ENCODE assay signal across 8 cellular contexts in the genomic region with DNA sequence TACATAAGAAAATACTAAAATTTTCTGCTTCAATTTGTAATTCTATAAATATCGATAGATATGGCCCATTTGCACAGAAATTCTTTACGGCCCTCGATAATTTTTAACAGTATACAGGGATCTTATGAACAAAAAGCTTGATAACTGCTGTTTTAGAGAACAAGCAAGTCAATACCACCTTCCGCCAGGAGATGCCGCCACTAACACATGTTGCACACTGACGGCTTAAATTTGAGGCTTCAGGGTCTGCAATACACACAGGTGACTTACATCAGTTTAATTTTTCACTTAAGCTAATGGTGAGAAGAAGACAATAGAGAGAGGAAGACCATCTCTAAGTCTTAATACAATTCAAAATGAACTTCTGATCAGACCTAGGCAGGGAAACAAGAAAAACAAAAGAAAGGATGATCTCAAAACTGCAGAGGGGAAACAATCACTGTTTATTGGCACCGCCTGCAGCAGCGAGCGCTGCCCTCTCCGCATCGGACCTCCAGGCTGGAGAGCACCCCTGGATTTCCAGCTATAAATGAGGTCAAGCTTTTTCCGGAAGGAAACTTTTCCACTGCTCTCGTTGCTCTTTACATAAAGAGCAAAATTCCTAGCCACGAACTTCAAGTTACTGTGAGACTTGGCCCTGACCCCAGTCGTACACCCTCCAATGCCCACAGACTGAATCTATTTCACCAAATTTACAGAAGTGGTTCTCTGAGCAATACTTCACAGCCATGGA. TPM values are rescaled to one million over a fixed set of nuclear protein-coding genes. Genes with fewer than 3 reads are reported as not detected.
DNase-seq lines count a peak whose midpoint lies in the region; ATAC-seq and TF ChIP-seq lines count a peak whose summit lies in the region.

No MANE protein-coding gene starts in this region.

- no peaks in the 10 kb centered on the region for H3K4me1 Mint-ChIP-seq in natural killer cell
- peaks cover 0 to 3% of the 10 kb centered on the region in 2 donors for H3K4me1 Mint-ChIP-seq in natural killer cell treated with Interleukin-12 subunit alpha and Interleukin-12 subunit beta and Interleukin-15 and Interleukin-18, amount 100 ng/mL, for 72 hours (ENCODE audit: low read depth in 2 of 2)
- peaks cover 0 to 1% of the 10 kb centered on the region in 2 donors for H3K4me1 Mint-ChIP-seq in effector memory CD8-positive, alpha-beta T cell (ENCODE audit: low read depth in 2 of 2)

- no peak overlapping the region for H3K27ac Mint-ChIP-seq in natural killer cell
- no peak overlapping the region for H3K27ac Mint-ChIP-seq in natural killer cell treated with Interleukin-12 subunit alpha and Interleukin-12 subunit beta and Interleukin-15 and Interleukin-18, amount 100 ng/mL, for 72 hours
- H3K27ac Mint-ChIP-seq in effector memory CD8-positive, alpha-beta T cell: no peak overlapping the region

- H3K9me3 Mint-ChIP-seq in natural killer cell: no peaks in the 10 kb centered on the region
- no peaks in the 10 kb centered on the region for H3K9me3 Mint-ChIP-seq in natural killer cell treated with Interleukin-12 subunit alpha and Interleukin-12 subunit beta and Interleukin-15 and Interleukin-18, amount 100 ng/mL, for 72 hours
- H3K9me3 Mint-ChIP-seq in effector memory CD8-positive, alpha-beta T cell: no peaks in the 10 kb centered on the region

- peaks cover 24 to 35% of the 10 kb centered on the region in 2 donors for H3K27me3 Mint-ChIP-seq in natural killer cell (ENCODE audit: low read depth in 2 of 2)
- H3K27me3 Mint-ChIP-seq in natural killer cell treated with Interleukin-12 subunit alpha and Interleukin-12 subunit beta and Interleukin-15 and Interleukin-18, amount 100 ng/mL, for 72 hours: peaks cover 32 to 45% of the 10 kb centered on the region in 2 donors
- peaks cover 53 to 76% of the 10 kb centered on the region in 2 donors for H3K27me3 Mint-ChIP-seq in effector memory CD8-positive, alpha-beta T cell

- DNase-seq in natural killer cell: no peak
- DNase-seq in natural killer cell treated with Interleukin-12 subunit alpha and Interleukin-12 subunit beta and Interleukin-15 and Interleukin-18, amount 100 ng/mL, for 72 hours (ENCODE audit: low spot score): no peak
- DNase-seq in NCI-H446 treated with DMSO at 0.1 percent for 48 hours (lab: John Stamatoyannopoulos, UW): peak; percentile 24
- DNase-seq in activated CD4-positive, alpha-beta T cell treated with anti-CD3 and anti-CD28 coated beads, Interleukin-2, amount 50 U/mL, for 24 hours (ENCODE audit: low read depth in 1 of 2, low spot score in 1 of 2): peak; percentile 11 to 27
- peak; percentile 19 to 41 (median 25) for DNase-seq in effector memory CD8-positive, alpha-beta T cell
- DNase-seq in middle frontal gyrus (ENCODE audit: extremely low spot score, low spot score): peak; percentile 53
- peak; percentile 28 for DNase-seq in stromal cell of bone marrow (ENCODE audit: low read depth)

- intact Hi-C loops in natural killer cell (cut with micrococcal nuclease): loop anchor here (5.0 kb wide), 1 partner anchor 815 kb away; no protein-coding TSS in a partner anchor

- H3K36me3 Mint-ChIP-seq in natural killer cell: no peaks in the 10 kb centered on the region
- H3K36me3 Mint-ChIP-seq in natural killer cell treated with Interleukin-12 subunit alpha and Interleukin-12 subunit beta and Interleukin-15 and Interleukin-18, amount 100 ng/mL, for 72 hours: no peaks in the 10 kb centered on the region
- no peaks in the 10 kb centered on the region for H3K36me3 Mint-ChIP-seq in effector memory CD8-positive, alpha-beta T cell (ENCODE audit: insufficient read depth)

- H3K4me3 Mint-ChIP-seq in natural killer cell: no peak overlapping the region
- H3K4me3 Mint-ChIP-seq in natural killer cell treated with Interleukin-12 subunit alpha and Interleukin-12 subunit beta and Interleukin-15 and Interleukin-18, amount 100 ng/mL, for 72 hours: no peak overlapping the region
- H3K4me3 Mint-ChIP-seq in effector memory CD8-positive, alpha-beta T cell: no peak overlapping the region

- ATAC-seq in natural killer cell (peak in 1 of 3 donors; percentile 54), HG03159 (IDR thresholded peaks at IDR 0.05; ENCODE audit: unreplicated experiment) (peak; percentile 72)
- no peak for ATAC-seq in natural killer cell treated with Interleukin-12 subunit alpha and Interleukin-12 subunit beta and Interleukin-15 and Interleukin-18, amount 100 ng/mL, for 72 hours
- no peak for ATAC-seq in effector memory CD8-positive, alpha-beta T cell (replicated peaks)

- peak; percentile 71 for TF ChIP-seq CTCF in natural killer cell (IDR thresholded peaks at IDR 0.05)

RNA-seq across cellular contexts. Expression of gene OTOR, which starts 53.9 kb away (rescaled TPM):
- not detected for total RNA-seq in natural killer cell
- total RNA-seq in natural killer cell treated with Interleukin-12 subunit alpha and Interleukin-12 subunit beta and Interleukin-15 and Interleukin-18, amount 100 ng/mL, for 72 hours: not detected

Comparison
In these comparisons a context has a peak if more than half of its experiments do, and no peak if none do; other contexts are left out.
1. DNase-seq: peak in NCI-H446 treated with DMSO at 0.1 percent for 48 hours (single experiment), activated CD4-positive, alpha-beta T cell treated with anti-CD3 and anti-CD28 coated beads, Interleukin-2, amount 50 U/mL, for 24 hours (2 of 2), effector memory CD8-positive, alpha-beta T cell (3 of 3), middle frontal gyrus (single experiment) and stromal cell of bone marrow (single experiment); none in natural killer cell (single experiment) and natural killer cell treated with Interleukin-12 subunit alpha and Interleukin-12 subunit beta and Interleukin-15 and Interleukin-18, amount 100 ng/mL, for 72 hours (single experiment).